In genomic region chr18:78769502-78770113, GRCh38 we compare ENCODE assay signal across 28 cellular contexts.
DNase-seq lines count a peak whose midpoint lies in the region; ATAC-seq and TF ChIP-seq lines count a peak whose summit lies in the region.
"Had no signal": no experiment of that assay in that cellular context is flagged by ENCODE, and none has a peak within 500 bp of the region (broad histone marks: within the 10 kb centered on the region; RNA-seq: fewer than 3 reads in every experiment).

No MANE protein-coding gene starts in this region.

- no peak overlapping the region for H3K9ac ChIP-seq in SK-N-SH

- no peak for TF ChIP-seq EP300 in SK-N-SH (IDR thresholded peaks at IDR 0.05; ENCODE audit: borderline replicate concordance in 1 of 2, low read depth in 1 of 2, low read length in 1 of 2)

- no peak overlapping the region for H3K27ac Mint-ChIP-seq in osteocyte (ENCODE audit: unreplicated experiment)
- H3K27ac Mint-ChIP-seq in CD4-positive, alpha-beta T cell: no peak overlapping the region
- H3K27ac Mint-ChIP-seq: activated naive CD4-positive, alpha-beta T cell treated with anti-CD3 and anti-CD28 coated beads, Interleukin-2, amount 10 ng/mL, durations not matched to agents 7 days and 5 days; activated T-helper 1 cell treated with anti-CD3 and anti-CD28 coated beads, Interleukin-12 subunit alpha, Interleukin-12 subunit beta, Interleukin-2, Interleukin-4 antibody, amounts not matched to agents 30 ng/mL and 10 ng/mL and 1 ng/mL, durations not matched to agents 14 hours and 24 hours and 36 hours had no signal

- H3K9me3 ChIP-seq in SK-N-SH: no peaks in the 10 kb centered on the region
- H3K9me3 ChIP-seq in CD4-positive, alpha-beta T cell (ENCODE audit: control insufficient read depth, low read length): no peaks in the 10 kb centered on the region
- H3K9me3 ChIP-seq: Caco-2, lower lobe of right lung, pancreas, right lobe of liver had no signal

- CTCF ChIA-PET in SK-N-SH (lab: Yijun Ruan, JAX): no interaction called here
- CTCF ChIA-PET in CD4-positive, alpha-beta T cell (lab: Charles Lee): no interaction called here

- ATAC-seq in CD4-positive, alpha-beta T cell (ENCODE audit: poor library complexity): no peak
- ATAC-seq: HCT116; lower lobe of right lung; naive thymus-derived CD8-positive, alpha-beta T cell; PC-3; right lobe of liver had no signal

- H3K4me1 ChIP-seq in SK-N-SH (ENCODE audit: control insufficient read depth in 1 of 2, insufficient read depth in 2 of 2, low read depth in 1 of 2, low read length in 1 of 2): no peaks in the 10 kb centered on the region
- H3K4me1 ChIP-seq: lower lobe of right lung, right lobe of liver had no signal

- H3K4me3 Mint-ChIP-seq in osteocyte (ENCODE audit: unreplicated experiment): no peak overlapping the region
- H3K4me3 Mint-ChIP-seq in CD4-positive, alpha-beta T cell: no peak overlapping the region
- H3K4me3 Mint-ChIP-seq: activated naive CD4-positive, alpha-beta T cell treated with anti-CD3 and anti-CD28 coated beads, Interleukin-2, amount 10 ng/mL, durations not matched to agents 7 days and 5 days; activated T-helper 1 cell treated with anti-CD3 and anti-CD28 coated beads, Interleukin-12 subunit alpha, Interleukin-12 subunit beta, Interleukin-2, Interleukin-4 antibody, amounts not matched to agents 30 ng/mL and 10 ng/mL and 1 ng/mL, durations not matched to agents 14 hours and 24 hours and 36 hours; naive thymus-derived CD8-positive, alpha-beta T cell had no signal

- H3K9me3 Mint-ChIP-seq in osteocyte (ENCODE audit: unreplicated experiment): no peaks in the 10 kb centered on the region
- H3K9me3 Mint-ChIP-seq in CD4-positive, alpha-beta T cell: no peaks in the 10 kb centered on the region
- H3K9me3 Mint-ChIP-seq: activated T-helper 1 cell treated with anti-CD3 and anti-CD28 coated beads, Interleukin-12 subunit alpha, Interleukin-12 subunit beta, Interleukin-2, Interleukin-4 antibody, amounts not matched to agents 30 ng/mL and 10 ng/mL and 1 ng/mL, durations not matched to agents 14 hours and 24 hours and 36 hours; naive thymus-derived CD8-positive, alpha-beta T cell had no signal

- no peak for TF ChIP-seq RAD21 in SK-N-SH (IDR thresholded peaks at IDR 0.05; ENCODE audit: low read length)

- H3K4me3 ChIP-seq in SK-N-SH (ENCODE audit: low read depth in 2 of 2, low read length in 1 of 2): no peak overlapping the region
- H3K4me3 ChIP-seq: lower lobe of right lung, pancreas, right lobe of liver had no signal

- peak; percentile 68 for DNase-seq in DMS153 (lab: John Stamatoyannopoulos, UW)
- DNase-seq in NCI-H1105 treated with DMSO at 0.1 percent for 48 hours (lab: John Stamatoyannopoulos, UW): peak; percentile 68
- DNase-seq in osteocyte (ENCODE audit: extremely low spot score, unreplicated experiment): peak; percentile 75
- no peak for DNase-seq in SK-N-SH
- no peak for DNase-seq in NCI-H1436 (lab: John Stamatoyannopoulos, UW)
- no peak for DNase-seq in CD4-positive, alpha-beta T cell
- DNase-seq: activated CD4-positive, alpha-beta T cell treated with anti-CD3 and anti-CD28 coated beads, Interleukin-2, amount 50 U/mL, for 1 hour; activated naive CD4-positive, alpha-beta T cell treated with anti-CD3 and anti-CD28 coated beads, Interleukin-2, amount 10 ng/mL, durations not matched to agents 7 days and 5 days; amniotic stem cell; DMS79 treated with DMSO at 0.1 percent for 48 hours; effector CD4-positive, alpha-beta T cell; KBM-7; kidney glomerular epithelial cell; lower lobe of right lung; naive thymus-derived CD8-positive, alpha-beta T cell; NCI-H1694; PC-3; right lobe of liver; SHP77; stimulated activated CD4-positive, alpha-beta T cell treated with anti-CD3 and anti-CD28 coated beads, Interleukin-12 subunit alpha, Interleukin-12 subunit beta, amount 100 ng/mL, for 4 hours; stimulated activated CD4-positive, alpha-beta T cell treated with anti-CD3 and anti-CD28 coated beads, Interleukin-4, amount 100 ng/mL, for 1 hour; T-helper 9 cell; trophoblast cell had no signal

- POLR2A ChIA-PET in SK-N-SH (lab: Yijun Ruan, JAX): no interaction called here
- POLR2A ChIA-PET in CD4-positive, alpha-beta T cell (lab: Charles Lee): no interaction called here

- H2AFZ ChIP-seq in SK-N-SH (ENCODE audit: low read depth): no peak overlapping the region

- H3K4me2 ChIP-seq in SK-N-SH: no peak overlapping the region

- H3K4me1 Mint-ChIP-seq in osteocyte (ENCODE audit: unreplicated experiment): no peaks in the 10 kb centered on the region
- no peaks in the 10 kb centered on the region for H3K4me1 Mint-ChIP-seq in CD4-positive, alpha-beta T cell (ENCODE audit: low read depth)
- H3K4me1 Mint-ChIP-seq: activated naive CD4-positive, alpha-beta T cell treated with anti-CD3 and anti-CD28 coated beads, Interleukin-2, amount 10 ng/mL, durations not matched to agents 7 days and 5 days; naive thymus-derived CD8-positive, alpha-beta T cell had no signal

- no peaks in the 10 kb centered on the region for H4K20me1 ChIP-seq in SK-N-SH (ENCODE audit: insufficient read depth)

- no peaks in the 10 kb centered on the region for H3K27me3 Mint-ChIP-seq in osteocyte (ENCODE audit: unreplicated experiment)
- no peaks in the 10 kb centered on the region for H3K27me3 Mint-ChIP-seq in CD4-positive, alpha-beta T cell
- H3K27me3 Mint-ChIP-seq: activated naive CD4-positive, alpha-beta T cell treated with anti-CD3 and anti-CD28 coated beads, Interleukin-2, amount 10 ng/mL, durations not matched to agents 7 days and 5 days had no signal

- no peaks in the 10 kb centered on the region for H3K9me2 ChIP-seq in SK-N-SH

- WGBS in SK-N-SH (ENCODE audit: low lambda C conversion rate): 11% methylated on average over 14 of the region's 18 CpGs

- intact Hi-C loops in CD4-positive, alpha-beta T cell (cut with DNase I, micrococcal nuclease): no loop called here

- H3K36me3 Mint-ChIP-seq in osteocyte (ENCODE audit: unreplicated experiment): no peaks in the 10 kb centered on the region
- no peaks in the 10 kb centered on the region for H3K36me3 Mint-ChIP-seq in CD4-positive, alpha-beta T cell (ENCODE audit: low read depth)
- H3K36me3 Mint-ChIP-seq: activated naive CD4-positive, alpha-beta T cell treated with anti-CD3 and anti-CD28 coated beads, Interleukin-2, amount 10 ng/mL, durations not matched to agents 7 days and 5 days; naive thymus-derived CD8-positive, alpha-beta T cell had no signal

- no peaks in the 10 kb centered on the region for H3K79me2 ChIP-seq in SK-N-SH (ENCODE audit: insufficient read depth)

- no peaks in the 10 kb centered on the region for H3F3A ChIP-seq in SK-N-SH (replicated peaks; ENCODE audit: insufficient read depth)

- H3K27ac ChIP-seq in VCaP (peak overlapping the region; percentile 93), SK-N-SH (ENCODE audit: low read depth in 2 of 2, low read length in 1 of 2) (no peak overlapping the region)
- H3K27ac ChIP-seq in CD4-positive, alpha-beta T cell (ENCODE audit: low read depth, low read length): no peak overlapping the region
- H3K27ac ChIP-seq: lower lobe of right lung, pancreas, right lobe of liver had no signal

- TF ChIP-seq CTCF in VCaP (conservative IDR thresholded peaks at IDR 0.05) (no peak), osteocyte (IDR thresholded peaks at IDR 0.05) (no peak), SK-N-SH (IDR thresholded peaks at IDR 0.05) (no peak)
- no peak for TF ChIP-seq CTCF in CD4-positive, alpha-beta T cell (IDR thresholded peaks at IDR 0.05)

- H3K27me3 ChIP-seq in SK-N-SH (ENCODE audit: insufficient read depth): peaks cover 55% of the 10 kb centered on the region
- H3K27me3 ChIP-seq in CD4-positive, alpha-beta T cell (ENCODE audit: control insufficient read depth, insufficient read depth, low read length): no peaks in the 10 kb centered on the region
- H3K27me3 ChIP-seq: right lobe of liver had no signal

- no peaks in the 10 kb centered on the region for H3K36me3 ChIP-seq in SK-N-SH (replicated peaks in 1 of 2; ENCODE audit: control insufficient read depth in 1 of 2, insufficient read depth in 2 of 2, low read length in 1 of 2)
- H3K36me3 ChIP-seq: lower lobe of right lung, pancreas, right lobe of liver had no signal

TF ChIP-seq in SK-N-SH, 30 proteins besides CTCF, POLR2A, EP300 and RAD21:
- TF ChIP-seq TEAD4 (IDR thresholded peaks at IDR 0.05; ENCODE audit: borderline replicate concordance, insufficient read depth) (no peak), TCF12 (IDR thresholded peaks at IDR 0.05) (no peak)
- TF ChIP-seq, protein P1, sequence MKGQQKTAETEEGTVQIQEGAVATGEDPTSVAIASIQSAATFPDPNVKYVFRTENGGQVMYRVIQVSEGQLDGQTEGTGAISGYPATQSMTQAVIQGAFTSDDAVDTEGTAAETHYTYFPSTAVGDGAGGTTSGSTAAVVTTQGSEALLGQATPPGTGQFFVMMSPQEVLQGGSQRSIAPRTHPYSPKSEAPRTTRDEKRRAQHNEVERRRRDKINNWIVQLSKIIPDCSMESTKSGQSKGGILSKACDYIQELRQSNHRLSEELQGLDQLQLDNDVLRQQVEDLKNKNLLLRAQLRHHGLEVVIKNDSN (IDR thresholded peaks at IDR 0.05; ENCODE audit: borderline replicate concordance, low read depth): no peak
TF ChIP-seq in SK-N-SH: peak in this region for 0.

Comparison
In these comparisons a context has a peak if more than half of its experiments do, and no peak if none do; other contexts are left out.
1. DNase-seq: peak in DMS153 (single experiment), NCI-H1105 treated with DMSO at 0.1 percent for 48 hours (single experiment) and osteocyte (single experiment); none in SK-N-SH (single experiment), NCI-H1436 (single experiment) and CD4-positive, alpha-beta T cell (0 of 10).